ENCODE assay signal across 1 cellular context in genomic region chr12:19819231-19819630, GRCh38.
TF ChIP-seq lines count a peak whose summit lies in the region.

No MANE protein-coding gene starts in this region.

TF ChIP-seq in WTC11, 78 proteins besides CTCF, POLR2A, EP300 and RAD21 (continued from another document):
- TF ChIP-seq, protein P1, sequence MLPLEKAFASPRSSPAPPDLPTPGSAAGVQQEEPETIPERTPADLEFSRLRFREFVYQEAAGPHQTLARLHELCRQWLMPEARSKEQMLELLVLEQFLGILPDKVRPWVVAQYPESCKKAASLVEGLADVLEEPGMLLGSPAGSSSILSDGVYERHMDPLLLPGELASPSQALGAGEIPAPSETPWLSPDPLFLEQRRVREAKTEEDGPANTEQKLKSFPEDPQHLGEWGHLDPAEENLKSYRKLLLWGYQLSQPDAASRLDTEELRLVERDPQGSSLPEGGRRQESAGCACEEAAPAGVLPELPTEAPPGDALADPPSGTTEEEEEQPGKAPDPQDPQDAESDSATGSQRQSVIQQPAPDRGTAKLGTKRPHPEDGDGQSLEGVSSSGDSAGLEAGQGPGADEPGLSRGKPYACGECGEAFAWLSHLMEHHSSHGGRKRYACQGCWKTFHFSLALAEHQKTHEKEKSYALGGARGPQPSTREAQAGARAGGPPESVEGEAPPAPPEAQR (CRISPR knock-in tag; IDR thresholded peaks at IDR 0.05) = no peak
- TF ChIP-seq RORB (CRISPR knock-in tag; IDR thresholded peaks at IDR 0.05) (no peak), JAZF1 (CRISPR knock-in tag; IDR thresholded peaks at IDR 0.05) (no peak), USF2 (CRISPR knock-in tag; IDR thresholded peaks at IDR 0.05) (no peak), ATF2 (CRISPR knock-in tag; IDR thresholded peaks at IDR 0.05; ENCODE audit: borderline replicate concordance, low read depth) (no peak)
- TF ChIP-seq, protein P2, sequence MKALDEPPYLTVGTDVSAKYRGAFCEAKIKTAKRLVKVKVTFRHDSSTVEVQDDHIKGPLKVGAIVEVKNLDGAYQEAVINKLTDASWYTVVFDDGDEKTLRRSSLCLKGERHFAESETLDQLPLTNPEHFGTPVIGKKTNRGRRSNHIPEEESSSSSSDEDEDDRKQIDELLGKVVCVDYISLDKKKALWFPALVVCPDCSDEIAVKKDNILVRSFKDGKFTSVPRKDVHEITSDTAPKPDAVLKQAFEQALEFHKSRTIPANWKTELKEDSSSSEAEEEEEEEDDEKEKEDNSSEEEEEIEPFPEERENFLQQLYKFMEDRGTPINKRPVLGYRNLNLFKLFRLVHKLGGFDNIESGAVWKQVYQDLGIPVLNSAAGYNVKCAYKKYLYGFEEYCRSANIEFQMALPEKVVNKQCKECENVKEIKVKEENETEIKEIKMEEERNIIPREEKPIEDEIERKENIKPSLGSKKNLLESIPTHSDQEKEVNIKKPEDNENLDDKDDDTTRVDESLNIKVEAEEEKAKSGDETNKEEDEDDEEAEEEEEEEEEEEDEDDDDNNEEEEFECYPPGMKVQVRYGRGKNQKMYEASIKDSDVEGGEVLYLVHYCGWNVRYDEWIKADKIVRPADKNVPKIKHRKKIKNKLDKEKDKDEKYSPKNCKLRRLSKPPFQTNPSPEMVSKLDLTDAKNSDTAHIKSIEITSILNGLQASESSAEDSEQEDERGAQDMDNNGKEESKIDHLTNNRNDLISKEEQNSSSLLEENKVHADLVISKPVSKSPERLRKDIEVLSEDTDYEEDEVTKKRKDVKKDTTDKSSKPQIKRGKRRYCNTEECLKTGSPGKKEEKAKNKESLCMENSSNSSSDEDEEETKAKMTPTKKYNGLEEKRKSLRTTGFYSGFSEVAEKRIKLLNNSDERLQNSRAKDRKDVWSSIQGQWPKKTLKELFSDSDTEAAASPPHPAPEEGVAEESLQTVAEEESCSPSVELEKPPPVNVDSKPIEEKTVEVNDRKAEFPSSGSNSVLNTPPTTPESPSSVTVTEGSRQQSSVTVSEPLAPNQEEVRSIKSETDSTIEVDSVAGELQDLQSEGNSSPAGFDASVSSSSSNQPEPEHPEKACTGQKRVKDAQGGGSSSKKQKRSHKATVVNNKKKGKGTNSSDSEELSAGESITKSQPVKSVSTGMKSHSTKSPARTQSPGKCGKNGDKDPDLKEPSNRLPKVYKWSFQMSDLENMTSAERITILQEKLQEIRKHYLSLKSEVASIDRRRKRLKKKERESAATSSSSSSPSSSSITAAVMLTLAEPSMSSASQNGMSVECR (CRISPR knock-in tag; IDR thresholded peaks at IDR 0.05; ENCODE audit: borderline replicate concordance) = no peak
